ENCODE assay signal across 9 cellular contexts in genomic region chr1:234862944-234863515, GRCh38.
DNase-seq lines count a peak whose midpoint lies in the region; ATAC-seq, FAIRE-seq and TF ChIP-seq lines count a peak whose summit lies in the region.
"Had no signal": no experiment of that assay in that cellular context is flagged by ENCODE, and none has a peak within 500 bp of the region (broad histone marks: within the 10 kb centered on the region; RNA-seq: fewer than 3 reads in every experiment).

No MANE protein-coding gene starts in this region.

- H3K27me3 Mint-ChIP-seq in neural crest cell (ENCODE audit: low read depth): no peaks in the 10 kb centered on the region

- peak overlapping the region; percentile 53 for H3K27ac Mint-ChIP-seq in neural crest cell (ENCODE audit: unreplicated experiment)

- CTCF ChIA-PET in A549 (lab: Yijun Ruan, JAX): interaction anchor here (0.6 kb wide), 1 partner anchor 63 kb away, joined by 3 read pairs; no protein-coding TSS in a partner anchor

- H3K4me2 ChIP-seq in A549: no peak overlapping the region

- peaks cover 13% of the 10 kb centered on the region; the same call in 1 of the 3 replicates for H3K4me1 ChIP-seq in A549

- no peak for TF ChIP-seq POLR2A in A549 (IDR thresholded peaks at IDR 0.05; ENCODE audit: low read length)

- H3K9me3 Mint-ChIP-seq in neural crest cell: no peaks in the 10 kb centered on the region

- H3K4me1 Mint-ChIP-seq in neural crest cell: peaks cover 18% of the 10 kb centered on the region

- WGBS in A549 (ENCODE audit: missing lambda C conversion rate): 95% methylated on average over 12 of the region's 13 CpGs

- H3K9me3 ChIP-seq in A549: peaks cover 8% of the 10 kb centered on the region; the same call in 1 of the 3 replicates

- no peak for FAIRE-seq in A549 (lab: Jason Lieb, UNC)

- no peak for TF ChIP-seq EP300 in A549 (IDR thresholded peaks at IDR 0.05)

- no peaks in the 10 kb centered on the region for H3K36me3 Mint-ChIP-seq in neural crest cell (ENCODE audit: low read depth)

- TF ChIP-seq CTCF in A549 (IDR thresholded peaks at IDR 0.05) (no peak), fibroblast of pulmonary artery (IDR thresholded peaks at IDR 0.05; ENCODE audit: low read length, missing control alignments) (no peak), neural crest cell (conservative IDR thresholded peaks at IDR 0.05) (no peak)

- POLR2A ChIA-PET in A549 (lab: Yijun Ruan, JAX): interaction anchor here (0.5 kb wide), 1 partner anchor 252 kb away, joined by 3 read pairs; no protein-coding TSS in a partner anchor

- H3K27ac ChIP-seq in A549: peak overlapping the region in 1 of 2 experiments; percentile 47; a peak in 4 of 6 replicates

- no peak for DNase-seq in A549 (ENCODE audit: low read depth in 1 of 2, low spot score in 1 of 2)
- peak; percentile 94 for DNase-seq in RPMI7951 (ENCODE audit: low read depth)
- peak; percentile 88 for DNase-seq in fibroblast of pulmonary artery (ENCODE audit: low read depth)
- DNase-seq in neural crest cell (ENCODE audit: low read depth, low spot score): no peak
- no peak for DNase-seq in NK-92 treated with Interleukin-12 subunit alpha and Interleukin-12 subunit beta, amount 100 ng/mL, for 24 hours (lab: John Stamatoyannopoulos, UW)
- no peak for DNase-seq in NCI-H2107 treated with DMSO at 0.1 percent for 48 hours (lab: John Stamatoyannopoulos, UW; ENCODE audit: unreplicated experiment)
- DNase-seq in NCI-H2081 (lab: John Stamatoyannopoulos, UW): no peak
- DNase-seq: DND-41 had no signal

- no peak overlapping the region for H3K4me3 Mint-ChIP-seq in neural crest cell

- no peak for TF ChIP-seq RAD21 in A549 (conservative IDR thresholded peaks at IDR 0.05 in 1 of 2, IDR thresholded peaks at IDR 0.05 in 1 of 2)

- ATAC-seq in A549: peak; percentile 8 to 40; a peak in 3 of 6 replicates
- ATAC-seq in HG03175 (IDR thresholded peaks at IDR 0.05; ENCODE audit: unreplicated experiment): no peak

- H3K4me3 ChIP-seq in A549: no peak overlapping the region
- H3K4me3 ChIP-seq in fibroblast of pulmonary artery (replicated peaks; ENCODE audit: low read depth, low read length): no peak overlapping the region

TF ChIP-seq in A549, 52 proteins besides CTCF, POLR2A, EP300 and RAD21:
- no peak for TF ChIP-seq BCL3 (IDR thresholded peaks at IDR 0.05)
- TF ChIP-seq HOXB13 (CRISPR knock-in tag; IDR thresholded peaks at IDR 0.05; ENCODE audit: low read depth): no peak
- no peak for TF ChIP-seq CBX2 (IDR thresholded peaks at IDR 0.05; ENCODE audit: borderline replicate concordance, low read depth)
- TF ChIP-seq ESRRA (IDR thresholded peaks at IDR 0.05; ENCODE audit: borderline replicate concordance, low read length): no peak
- no peak for TF ChIP-seq FOSB (CRISPR knock-in tag; IDR thresholded peaks at IDR 0.05)
- TF ChIP-seq, protein P1, sequence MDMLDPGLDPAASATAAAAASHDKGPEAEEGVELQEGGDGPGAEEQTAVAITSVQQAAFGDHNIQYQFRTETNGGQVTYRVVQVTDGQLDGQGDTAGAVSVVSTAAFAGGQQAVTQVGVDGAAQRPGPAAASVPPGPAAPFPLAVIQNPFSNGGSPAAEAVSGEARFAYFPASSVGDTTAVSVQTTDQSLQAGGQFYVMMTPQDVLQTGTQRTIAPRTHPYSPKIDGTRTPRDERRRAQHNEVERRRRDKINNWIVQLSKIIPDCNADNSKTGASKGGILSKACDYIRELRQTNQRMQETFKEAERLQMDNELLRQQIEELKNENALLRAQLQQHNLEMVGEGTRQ (IDR thresholded peaks at IDR 0.05): no peak
- no peak for TF ChIP-seq MYC (IDR thresholded peaks at IDR 0.05; ENCODE audit: borderline replicate concordance, low read length)
- TF ChIP-seq ZNF302 (CRISPR knock-in tag; IDR thresholded peaks at IDR 0.05): no peak
- no peak for TF ChIP-seq NPAS2 (CRISPR knock-in tag; IDR thresholded peaks at IDR 0.05; ENCODE audit: borderline replicate concordance)
- TF ChIP-seq EHMT2 (IDR thresholded peaks at IDR 0.05; ENCODE audit: low read depth): no peak
- no peak for TF ChIP-seq JUN (IDR thresholded peaks at IDR 0.05)
TF ChIP-seq in A549: peak in this region for 0.

Comparison
In these comparisons a context has a peak if more than half of its experiments do, and no peak if none do; other contexts are left out.
1. DNase-seq: peak in RPMI7951 (single experiment) and fibroblast of pulmonary artery (single experiment); none in A549 (0 of 2), neural crest cell (single experiment), NK-92 treated with Interleukin-12 subunit alpha and Interleukin-12 subunit beta, amount 100 ng/mL, for 24 hours (single experiment), NCI-H2107 treated with DMSO at 0.1 percent for 48 hours (single experiment) and NCI-H2081 (0 of 2).